14 cellular contexts compared by ENCODE assay signal in genomic region chrX:46803140-46803539, GRCh38. TPM values are rescaled to one million over a fixed set of nuclear protein-coding genes. Genes with fewer than 3 reads are reported as not detected.
A peak's percentile ranks its signal among the peaks of the same experiment; 100 is the strongest.
DNase-seq lines count a peak whose midpoint lies in the region; ATAC-seq and TF ChIP-seq lines count a peak whose summit lies in the region.
"Had no signal": no experiment of that assay in that cellular context is flagged by ENCODE, and none has a peak within 500 bp of the region (broad histone marks: within the 10 kb centered on the region; RNA-seq: fewer than 3 reads in every experiment).

No MANE protein-coding gene starts in this region.

- H3K4me1 ChIP-seq in GM23248 (ENCODE audit: insufficient read depth) (no peaks in the 10 kb centered on the region), RWPE2 (ENCODE audit: insufficient read depth, poor library complexity, severe bottlenecking) (no peaks in the 10 kb centered on the region)

- 58 to 63% methylated on average over 3 of the region's 3 CpGs for WGBS in GM23248 (ENCODE audit: low coverage in 1 of 2, low lambda C conversion rate in 2 of 2, missing lambda C conversion rate in 2 of 2), 2 experiments

- no peaks in the 10 kb centered on the region for H3K36me3 ChIP-seq in GM23248 (ENCODE audit: low read depth)
- H3K36me3 ChIP-seq in RWPE2 (ENCODE audit: low read depth): no peaks in the 10 kb centered on the region

- H4K20me1 ChIP-seq in GM23248 (ENCODE audit: insufficient read depth): no peaks in the 10 kb centered on the region

- H3K27me3 ChIP-seq in AG04450 (ENCODE audit: control insufficient read depth, insufficient read depth, low read length) (no peaks in the 10 kb centered on the region), GM23248 (replicated peaks; ENCODE audit: insufficient read depth) (no peaks in the 10 kb centered on the region), RWPE2 (ENCODE audit: insufficient read depth, poor library complexity, severe bottlenecking) (no peaks in the 10 kb centered on the region)

- H3K9me3 ChIP-seq in AG04450 (ENCODE audit: control insufficient read depth, insufficient read depth, low read length) (no peaks in the 10 kb centered on the region), GM23248 (ENCODE audit: low read depth) (no peaks in the 10 kb centered on the region), RWPE2 (ENCODE audit: severe bottlenecking) (no peaks in the 10 kb centered on the region)

- no peak overlapping the region for H3K9ac ChIP-seq in GM23248
- H3K9ac ChIP-seq: KMS-11 had no signal

- ATAC-seq in RWPE2 (ENCODE audit: low read depth) (no peak), GM18511 (IDR thresholded peaks at IDR 0.05; ENCODE audit: unreplicated experiment) (no peak)
- ATAC-seq: activated CD8-positive, alpha-beta T cell treated with anti-CD3 and anti-CD28 coated beads for 36 hours had no signal

- no peaks in the 10 kb centered on the region for H3K79me2 ChIP-seq in GM23248 (ENCODE audit: insufficient read depth)

- TF ChIP-seq CTCF in AG04450 (IDR thresholded peaks at IDR 0.05; ENCODE audit: low read depth, low read length) (peak; percentile 34; the same call in 1 of the 2 replicates), RWPE2 (IDR thresholded peaks at IDR 0.05; ENCODE audit: poor library complexity, severe bottlenecking) (peak; percentile 25), fibroblast of the aortic adventitia (IDR thresholded peaks at IDR 0.05; ENCODE audit: insufficient read depth, low read length) (peak; percentile 26)

- POLR2A ChIA-PET in AG04450 (lab: Yijun Ruan, JAX): interaction anchor here (0.9 kb wide), 1 partner anchor 33 kb away, joined by 5 read pairs; no protein-coding TSS in a partner anchor

- no peak overlapping the region for H2AFZ ChIP-seq in GM23248

- CTCF ChIA-PET in AG04450 (lab: Charles Lee): interaction anchor here (1.3 kb wide), 1 partner anchor 290 kb away, joined by 3 read pairs; no protein-coding TSS in a partner anchor

- in situ Hi-C loops in GM23248 (cut with MboI): no loop called here

- no peaks in the 10 kb centered on the region for H3K9me2 ChIP-seq in GM23248 (ENCODE audit: insufficient read depth)

- H3F3A ChIP-seq in GM23248 (ENCODE audit: insufficient read depth): no peaks in the 10 kb centered on the region

- DNase-seq in AG04450 (ENCODE audit: low read depth, low spot score) (no peak), GM23248 (peak; percentile 17), RWPE2 (ENCODE audit: low spot score) (no peak), fibroblast of the aortic adventitia (ENCODE audit: low read depth) (peak; percentile 5), NCI-H1417 treated with DMSO at 0.1 percent for 48 hours (lab: John Stamatoyannopoulos, UW) (no peak), nucleus accumbens (lab: John Stamatoyannopoulos, UW) (no peak), DMS79 treated with DMSO at 0.1 percent for 48 hours (lab: John Stamatoyannopoulos, UW) (no peak)
- DNase-seq: activated CD8-positive, alpha-beta T cell treated with anti-CD3 and anti-CD28 coated beads for 36 hours; activated naive CD4-positive, alpha-beta T cell treated with anti-CD3 and anti-CD28 coated beads, Interleukin-2, amount 10 ng/mL, durations not matched to agents 7 days and 5 days; C1 segment of cervical spinal cord; dorsolateral prefrontal cortex; NCI-H524 treated with DMSO at 0.1 percent for 48 hours had no signal

- H3K27ac ChIP-seq in AG04450 (ENCODE audit: low read depth, low read length): no peak overlapping the region
- H3K27ac ChIP-seq in GM23248: no peak overlapping the region
- H3K27ac ChIP-seq in RWPE2 (ENCODE audit: poor library complexity, severe bottlenecking): no peak overlapping the region
- H3K27ac ChIP-seq: dorsolateral prefrontal cortex, KMS-11 had no signal

- no peak overlapping the region for H3K4me2 ChIP-seq in GM23248 (ENCODE audit: unreplicated experiment)
- H3K4me2 ChIP-seq: KMS-11 had no signal

- H3K4me3 ChIP-seq in AG04450 (ENCODE audit: low read depth, low read length): no peak overlapping the region
- no peak overlapping the region for H3K4me3 ChIP-seq in GM23248
- H3K4me3 ChIP-seq in RWPE2 (ENCODE audit: severe bottlenecking): no peak overlapping the region
- no peak overlapping the region for H3K4me3 ChIP-seq in fibroblast of the aortic adventitia (ENCODE audit: low read depth, low read length)
- H3K4me3 ChIP-seq: dorsolateral prefrontal cortex had no signal

RNA-seq across cellular contexts. Expression of gene RP2, which starts 33.7 kb away (rescaled TPM):
- polyA plus RNA-seq in AG04450 (2011; rRNA removed): 12.5 and 16.6 TPM in 2 replicates
- polyA minus RNA-seq in AG04450 (2011; rRNA and poly(A)+ RNA removed): 7.0 and 11.0 TPM in 2 replicates
- total RNA-seq in GM23248 (2014; rRNA removed; shearing (Covaris generic)): 19.7 and 23.5 TPM in 2 replicates
- 13.5 and 14.9 TPM in 2 replicates for polyA plus RNA-seq in GM23248 (2016; fragmentation: Nextera tagmentation; extraction: Ambion mirVana)
- 7.4 and 23.3 TPM in 2 replicates for total RNA-seq in fibroblast of the aortic adventitia (ENCODE audit: low replicate concordance)

RNA-seq across cellular contexts. Expression of gene SLC9A7, which starts 44.2 kb away (rescaled TPM):
- polyA plus RNA-seq in AG04450 (2011; rRNA removed) (15.3 and 16.3 TPM in 2 replicates), GM23248 (2016; fragmentation: Nextera tagmentation; extraction: Ambion mirVana) (11.9 and 14.1 TPM in 2 replicates)
- polyA minus RNA-seq in AG04450 (2011; rRNA and poly(A)+ RNA removed): 55.0 and 70.3 TPM in 2 replicates
- total RNA-seq in GM23248 (2014; rRNA removed; shearing (Covaris generic)): 48.3 and 52.9 TPM in 2 replicates
- 8.0 and 63.2 TPM in 2 replicates for total RNA-seq in fibroblast of the aortic adventitia (ENCODE audit: low replicate concordance)

Comparison
In these comparisons a context has a peak if more than half of its experiments do, and no peak if none do; other contexts are left out.
1. DNase-seq: peak in GM23248 (single experiment) and fibroblast of the aortic adventitia (single experiment); none in AG04450 (single experiment), RWPE2 (single experiment), NCI-H1417 treated with DMSO at 0.1 percent for 48 hours (single experiment), nucleus accumbens (0 of 56) and DMS79 treated with DMSO at 0.1 percent for 48 hours (single experiment).
2. Peak in every context shown above with its lines, with median percentiles within 50 percentile points of each other: CTCF ChIP-seq.